In the genomic region with DNA sequence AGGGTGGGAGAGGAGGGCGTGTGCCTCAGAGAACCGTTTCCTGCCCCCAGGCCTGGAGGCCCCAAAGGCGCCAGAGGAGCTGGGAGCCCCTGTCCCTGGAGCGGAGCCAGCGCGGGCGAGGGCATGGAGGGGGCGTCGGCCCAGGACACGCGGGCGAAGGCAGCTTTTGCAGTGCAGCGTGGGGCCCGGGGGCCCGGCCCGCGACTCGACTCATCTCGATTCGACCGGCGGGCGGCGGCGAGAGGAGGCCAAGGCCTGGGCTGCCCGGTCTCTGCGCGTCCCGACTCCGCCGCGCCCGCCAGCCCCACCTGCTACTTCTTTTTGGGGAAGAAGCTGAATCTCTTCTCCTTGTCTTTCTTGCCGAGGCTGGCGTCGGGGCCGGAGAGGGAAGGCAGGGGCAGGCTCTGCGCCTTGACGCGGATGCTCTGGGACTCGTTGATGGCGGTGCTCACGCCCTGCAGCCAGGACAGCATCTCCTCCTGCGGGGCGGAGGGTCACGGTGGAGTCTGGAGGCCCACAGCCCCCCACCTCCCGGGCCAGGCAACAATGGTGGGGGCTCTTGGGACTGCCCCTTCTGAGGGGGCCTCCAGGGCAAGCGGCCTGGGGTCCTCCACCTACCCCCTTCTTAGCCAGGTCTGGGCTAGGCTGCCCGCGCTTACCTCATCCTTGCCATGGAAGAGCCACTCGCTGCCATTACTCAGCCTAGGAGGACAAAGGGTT, we compare ENCODE assay signal across 26 cellular contexts. TPM values are rescaled to one million over a fixed set of nuclear protein-coding genes. Genes with fewer than 3 reads are reported as not detected.
DNase-seq lines count a peak whose midpoint lies in the region; ATAC-seq, FAIRE-seq and TF ChIP-seq lines count a peak whose summit lies in the region.
"Had no signal": no experiment of that assay in that cellular context is flagged by ENCODE, and none has a peak within 500 bp of the region (broad histone marks: within the 10 kb centered on the region; RNA-seq: fewer than 3 reads in every experiment).

No MANE protein-coding gene starts in this region.

- TF ChIP-seq EP300 in A549 (IDR thresholded peaks at IDR 0.05) = no peak

- no peak for DNase-seq in A549 (ENCODE audit: low read depth in 1 of 2, low spot score in 1 of 2)
- no peak for DNase-seq in GM23338 (ENCODE audit: low spot score)
- no peak for DNase-seq in dorsolateral prefrontal cortex
- no peak for DNase-seq in NCI-H2227 (lab: John Stamatoyannopoulos, UW; ENCODE audit: unreplicated experiment)
- no peak for DNase-seq in H54 (ENCODE audit: insufficient read length, low spot score)
- no peak for DNase-seq in NCI-H2107 (lab: John Stamatoyannopoulos, UW)
- DNase-seq: ACHN, BE2C, Calu3, DMS79 treated with DMSO at 0.1 percent for 48 hours, GF-D8, GOT3, HCEC 1CT, NCI-H1048, NCI-H1417 treated with DMSO at 0.1 percent for 48 hours, NCI-H187, NCI-H2081 treated with DMSO at 0.1 percent for 48 hours, NCI-H2171 treated with DMSO at 0.1 percent for 48 hours, NCI-H524, NCI-H748 treated with DMSO at 0.1 percent for 48 hours, Right ventricle myocardium superior had no signal

- H3K27ac ChIP-seq in A549 = peak overlapping the region; percentile 14 to 33; a peak in 1 of 6 replicates
- H3K27ac ChIP-seq in GM23338 (ENCODE audit: low read depth) = no peak overlapping the region
- peak overlapping the region in 34 of 59 donors; percentile 1 to 82 (median 41) for H3K27ac ChIP-seq in dorsolateral prefrontal cortex
- H3K27ac ChIP-seq: KMS-11 had no signal

- no peak overlapping the region for H3K27ac Mint-ChIP-seq in GM23338
- H3K27ac Mint-ChIP-seq in stimulated activated memory B cell treated with anti-CD40 and anti-IgM and Interleukin-4, amounts not matched to agents 10 μg/mL and 1 μg/mL and 100 μg/mL, for 72 hours = no peak overlapping the region
- H3K27ac Mint-ChIP-seq: IgD-negative memory B cell had no signal

- TF ChIP-seq POLR2A in A549 (IDR thresholded peaks at IDR 0.05; ENCODE audit: low read length) (no peak), H54 (IDR thresholded peaks at IDR 0.05; ENCODE audit: low read depth, low read length) (no peak)

- H3F3A ChIP-seq in GM23338 (replicated peaks; ENCODE audit: low read depth) = no peaks in the 10 kb centered on the region

- H2AFZ ChIP-seq in GM23338 = no peak overlapping the region

- ATAC-seq in A549 (no peak), GM23338 (peak; percentile 14), HG03378 (IDR thresholded peaks at IDR 0.05; ENCODE audit: unreplicated experiment) (no peak)
- ATAC-seq in stimulated activated memory B cell treated with anti-CD40 and anti-IgM and Interleukin-4, amounts not matched to agents 10 μg/mL and 1 μg/mL and 100 μg/mL, for 72 hours = peak; percentile 29

- 94% methylated on average over 50 of the region's 51 CpGs for WGBS in A549 (ENCODE audit: missing lambda C conversion rate)

- H3K27me3 ChIP-seq in GM23338 (ENCODE audit: insufficient read depth) = no peaks in the 10 kb centered on the region
- H3K27me3 ChIP-seq in dorsolateral prefrontal cortex = no peaks in the 10 kb centered on the region
- H3K27me3 ChIP-seq: BE2C had no signal

- H3K27me3 Mint-ChIP-seq in GM23338 (ENCODE audit: insufficient read depth, low read depth, poor library complexity) = peaks cover 28% of the 10 kb centered on the region
- peaks cover 40% of the 10 kb centered on the region for H3K27me3 Mint-ChIP-seq in stimulated activated memory B cell treated with anti-CD40 and anti-IgM and Interleukin-4, amounts not matched to agents 10 μg/mL and 1 μg/mL and 100 μg/mL, for 72 hours
- H3K27me3 Mint-ChIP-seq: IgD-negative memory B cell had no signal

- CTCF ChIA-PET in A549 (lab: Yijun Ruan, JAX) = interaction anchor here (0.6 to 3.8 kb wide), 10 partner anchors 8 to 183 kb away, joined by 3 to 15 read pairs (median 4); no protein-coding TSS in a partner anchor

- no peak overlapping the region for H3K4me3 Mint-ChIP-seq in GM23338
- no peak overlapping the region for H3K4me3 Mint-ChIP-seq in stimulated activated memory B cell treated with anti-CD40 and anti-IgM and Interleukin-4, amounts not matched to agents 10 μg/mL and 1 μg/mL and 100 μg/mL, for 72 hours
- H3K4me3 Mint-ChIP-seq: IgD-negative memory B cell had no signal

- H3K4me1 ChIP-seq in A549 = peaks cover 9% of the 10 kb centered on the region; the same call in 1 of the 3 replicates
- H3K4me1 ChIP-seq in GM23338 (ENCODE audit: insufficient read depth) = peaks cover 3% of the 10 kb centered on the region; the same call in 1 of the 2 replicates
- H3K4me1 ChIP-seq: BE2C had no signal

- H3K9me2 ChIP-seq in GM23338 (ENCODE audit: insufficient read depth) = no peaks in the 10 kb centered on the region

- FAIRE-seq in A549 (lab: Jason Lieb, UNC) (no peak), H54 (lab: Jason Lieb, UNC) (no peak)
- FAIRE-seq: GM12891 had no signal

- TF ChIP-seq RAD21 in A549 (conservative IDR thresholded peaks at IDR 0.05 in 1 of 2, IDR thresholded peaks at IDR 0.05 in 1 of 2) = no peak

- intact Hi-C loops in dorsolateral prefrontal cortex (cut with DNase I) = loop anchor here (5.0 kb wide), 1 partner anchor 77 kb away; no protein-coding TSS in a partner anchor

- TF ChIP-seq CTCF in A549 (IDR thresholded peaks at IDR 0.05) (no peak), GM23338 (conservative IDR thresholded peaks at IDR 0.05; ENCODE audit: low read depth in 2 of 2) (0 out of 4 replicates have a peak, but pooled peaks of 1 of the 2 experiments have one; percentile 1), dorsolateral prefrontal cortex (IDR thresholded peaks at IDR 0.05 in 54 of 56, conservative IDR thresholded peaks at IDR 0.05 in 2 of 56; ENCODE audit: low read depth in 1 of 56, partially characterized antibody in 56 of 56) (no peak)

- 0 out of 2 replicates have a peak, but pooled peaks cover 3% of the 10 kb centered on the region for H4K20me1 ChIP-seq in GM23338 (replicated peaks; ENCODE audit: insufficient read depth)

- H3K36me3 ChIP-seq in GM23338 (ENCODE audit: insufficient read depth) = peaks cover 5% of the 10 kb centered on the region

- H3K4me2 ChIP-seq in A549 (no peak overlapping the region), GM23338 (no peak overlapping the region)
- H3K4me2 ChIP-seq: KMS-11 had no signal

- peaks cover 10% of the 10 kb centered on the region; the same call in 2 of the 3 replicates for H3K4me1 Mint-ChIP-seq in GM23338
- H3K4me1 Mint-ChIP-seq in stimulated activated memory B cell treated with anti-CD40 and anti-IgM and Interleukin-4, amounts not matched to agents 10 μg/mL and 1 μg/mL and 100 μg/mL, for 72 hours = no peaks in the 10 kb centered on the region
- H3K4me1 Mint-ChIP-seq: IgD-negative memory B cell had no signal

- no peaks in the 10 kb centered on the region for H3K9me3 ChIP-seq in A549
- H3K9me3 ChIP-seq: BE2C had no signal

- H3K79me2 ChIP-seq in GM23338 (replicated peaks; ENCODE audit: insufficient read depth) = no peaks in the 10 kb centered on the region

- H3K36me3 Mint-ChIP-seq in GM23338 (ENCODE audit: low read depth) = peaks cover 51% of the 10 kb centered on the region
- no peaks in the 10 kb centered on the region for H3K36me3 Mint-ChIP-seq in stimulated activated memory B cell treated with anti-CD40 and anti-IgM and Interleukin-4, amounts not matched to agents 10 μg/mL and 1 μg/mL and 100 μg/mL, for 72 hours
- H3K36me3 Mint-ChIP-seq: IgD-negative memory B cell had no signal

- H3K4me3 ChIP-seq in A549 = no peak overlapping the region
- H3K4me3 ChIP-seq in GM23338 = no peak overlapping the region
- no peak overlapping the region for H3K4me3 ChIP-seq in dorsolateral prefrontal cortex

- H3K9me3 Mint-ChIP-seq in GM23338 = no peaks in the 10 kb centered on the region; the same call in 2 of the 3 replicates
- no peaks in the 10 kb centered on the region for H3K9me3 Mint-ChIP-seq in stimulated activated memory B cell treated with anti-CD40 and anti-IgM and Interleukin-4, amounts not matched to agents 10 μg/mL and 1 μg/mL and 100 μg/mL, for 72 hours
- H3K9me3 Mint-ChIP-seq: IgD-negative memory B cell had no signal

- POLR2A ChIA-PET in A549 (lab: Yijun Ruan, JAX) = interaction anchor here (2.0 kb wide), 1 partner anchor 209 kb away, joined by 4 read pairs; a partner anchor contains a TSS

TF ChIP-seq in A549, 52 proteins besides CTCF, POLR2A, EP300 and RAD21:
- TF ChIP-seq, protein P1, sequence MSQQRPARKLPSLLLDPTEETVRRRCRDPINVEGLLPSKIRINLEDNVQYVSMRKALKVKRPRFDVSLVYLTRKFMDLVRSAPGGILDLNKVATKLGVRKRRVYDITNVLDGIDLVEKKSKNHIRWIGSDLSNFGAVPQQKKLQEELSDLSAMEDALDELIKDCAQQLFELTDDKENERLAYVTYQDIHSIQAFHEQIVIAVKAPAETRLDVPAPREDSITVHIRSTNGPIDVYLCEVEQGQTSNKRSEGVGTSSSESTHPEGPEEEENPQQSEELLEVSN (IDR thresholded peaks at IDR 0.05; ENCODE audit: borderline replicate concordance, low read depth) = no peak
- TF ChIP-seq HEYL (CRISPR knock-in tag; IDR thresholded peaks at IDR 0.05) (no peak), HOXB13 (CRISPR knock-in tag; IDR thresholded peaks at IDR 0.05; ENCODE audit: low read depth) (no peak), CHD4 (IDR thresholded peaks at IDR 0.05; ENCODE audit: borderline replicate concordance) (no peak), EHMT2 (IDR thresholded peaks at IDR 0.05; ENCODE audit: low read depth) (no peak), SREBF2 (IDR thresholded peaks at IDR 0.05) (no peak)

TF ChIP-seq in GM23338, 12 proteins besides CTCF, POLR2A, EP300 and RAD21 (continues in another document):
- no peak for TF ChIP-seq CREB1 (CRISPR knock-in tag; IDR thresholded peaks at IDR 0.05; ENCODE audit: low read depth)
- TF ChIP-seq ZNF331 (CRISPR knock-in tag; IDR thresholded peaks at IDR 0.05; ENCODE audit: low read depth) = no peak
- TF ChIP-seq EZH2phosphoT487 (IDR thresholded peaks at IDR 0.05; ENCODE audit: unreplicated experiment) = no peak
- TF ChIP-seq ZNF114 (CRISPR knock-in tag; IDR thresholded peaks at IDR 0.05) = no peak
- no peak for TF ChIP-seq JUNB (IDR thresholded peaks at IDR 0.05; ENCODE audit: unreplicated experiment)

RNA-seq across cellular contexts. Expression of a gene that starts 44.9 kb away (rescaled TPM):
- 29.8 and 30.5 TPM in 2 replicates for polyA plus RNA-seq in A549 (2011; rRNA removed)
- polyA plus RNA-seq in A549 (2012; cell fraction: cytosol; rRNA removed) = 23.4 and 33.9 TPM in 2 replicates
- 69.3 and 101 TPM in 2 replicates for polyA plus RNA-seq in A549 (2012; cell fraction: nucleus; rRNA removed)
- polyA plus RNA-seq in A549 (2017; fragmentation: RNase III; extraction: RNeasy Plus Mini Kit Qiagen cat#74134 plus additional on column Dnase treatment) = 21.9 to 26.4 TPM (median 23.2 TPM) in 3 replicates
- polyA minus RNA-seq in A549 (2011; rRNA and poly(A)+ RNA removed) = 46.3 and 47.5 TPM in 2 replicates
- 83.1 and 83.9 TPM in 2 replicates for total RNA-seq in GM23338 (2014; rRNA removed; shearing (Covaris generic))
- polyA plus RNA-seq in GM23338 (2016; fragmentation: Nextera tagmentation; extraction: Ambion mirVana) = 23.0 and 30.8 TPM in 2 replicates
- 100 to 1,000 TPM in 43 of 120 experiments, 10 to 100 TPM in 77; 27.1 to 361 (median 85.0) TPM for total RNA-seq in dorsolateral prefrontal cortex

Comparison
In these comparisons a context has a peak if more than half of its experiments do, and no peak if none do; other contexts are left out.
1. ATAC-seq: peak in GM23338 (single experiment) and stimulated activated memory B cell treated with anti-CD40 and anti-IgM and Interleukin-4, amounts not matched to agents 10 μg/mL and 1 μg/mL and 100 μg/mL, for 72 hours (single experiment); none in A549 (0 of 2) and HG03378 (single experiment).